Comparison of ENCODE assay signal across 1 cellular context in genomic region chr1:151546006-151546925, GRCh38.
TF ChIP-seq lines count a peak whose summit lies in the region.

No MANE protein-coding gene starts in this region.

TF ChIP-seq in HepG2, 621 proteins besides CTCF, POLR2A, EP300 and RAD21:
- no peak for TF ChIP-seq BHLHE40 (IDR thresholded peaks at IDR 0.05; ENCODE audit: low read length)
- no peak for TF ChIP-seq ZNF782 (CRISPR knock-in tag; IDR thresholded peaks at IDR 0.05; ENCODE audit: borderline replicate concordance)
- no peak for TF ChIP-seq POGK (CRISPR knock-in tag; conservative IDR thresholded peaks at IDR 0.05)
- TF ChIP-seq KDM5A (IDR thresholded peaks at IDR 0.05; ENCODE audit: borderline replicate concordance, low read length), result no peak
- no peak for TF ChIP-seq ZNF747 (CRISPR knock-in tag; IDR thresholded peaks at IDR 0.05; ENCODE audit: borderline replicate concordance)
- TF ChIP-seq HOXA5 (CRISPR knock-in tag; IDR thresholded peaks at IDR 0.05), result no peak
- no peak for TF ChIP-seq PLRG1 (conservative IDR thresholded peaks at IDR 0.05)
- no peak for TF ChIP-seq BATF2 (CRISPR knock-in tag; IDR thresholded peaks at IDR 0.05)
- no peak for TF ChIP-seq HNF4A (CRISPR knock-in tag; IDR thresholded peaks at IDR 0.05)
- TF ChIP-seq NR2F2 (IDR thresholded peaks at IDR 0.05; ENCODE audit: borderline replicate concordance, low read depth), result no peak
- no peak for TF ChIP-seq ZFP90 (CRISPR knock-in tag; IDR thresholded peaks at IDR 0.05; ENCODE audit: borderline replicate concordance)
- TF ChIP-seq ZNF792 (CRISPR knock-in tag; IDR thresholded peaks at IDR 0.05), result no peak
- TF ChIP-seq SRSF9 (IDR thresholded peaks at IDR 0.05; ENCODE audit: borderline replicate concordance, insufficient read depth, low read depth, low read length, poor library complexity, severe bottlenecking), result no peak
- TF ChIP-seq SCMH1 (CRISPR knock-in tag; IDR thresholded peaks at IDR 0.05; ENCODE audit: borderline replicate concordance), result no peak
- no peak for TF ChIP-seq ZBTB38 (CRISPR knock-in tag; IDR thresholded peaks at IDR 0.05)
